ENCODE assay signal across 12 cellular contexts in genomic region chr15:62899090-62899493, GRCh38.
DNase-seq lines count a peak whose midpoint lies in the region; ATAC-seq and TF ChIP-seq lines count a peak whose summit lies in the region.
"Had no signal": no experiment of that assay in that cellular context is flagged by ENCODE, and none has a peak within 500 bp of the region (broad histone marks: within the 10 kb centered on the region; RNA-seq: fewer than 3 reads in every experiment).

No MANE protein-coding gene starts in this region.

- H3K4me2 ChIP-seq in SK-N-SH (no peak overlapping the region), neural progenitor cell (no peak overlapping the region)

- H3K36me3 ChIP-seq in SK-N-SH (replicated peaks in 1 of 2; ENCODE audit: control insufficient read depth in 1 of 2, insufficient read depth in 2 of 2, low read length in 1 of 2) (no peaks in the 10 kb centered on the region), rectal smooth muscle tissue (ENCODE audit: control insufficient read depth, insufficient read depth, low read length) (no peaks in the 10 kb centered on the region), BE2C (no peaks in the 10 kb centered on the region), neural progenitor cell (no peaks in the 10 kb centered on the region)
- H3K36me3 ChIP-seq: spleen had no signal

- intact Hi-C loops in left ventricle myocardium superior (cut with micrococcal nuclease), result no loop called here

- peaks cover 23 to 25% of the 10 kb centered on the region in 2 experiments for H3K4me1 ChIP-seq in SK-N-SH (ENCODE audit: control insufficient read depth in 1 of 2, insufficient read depth in 2 of 2, low read depth in 1 of 2, low read length in 1 of 2)
- H3K4me1 ChIP-seq in rectal smooth muscle tissue (ENCODE audit: control insufficient read depth, insufficient read depth, low read length), result peaks cover 49% of the 10 kb centered on the region
- peaks cover 29% of the 10 kb centered on the region for H3K4me1 ChIP-seq in BE2C
- peaks cover 64% of the 10 kb centered on the region for H3K4me1 ChIP-seq in neural progenitor cell

- H3K9ac ChIP-seq in SK-N-SH (no peak overlapping the region), rectal smooth muscle tissue (ENCODE audit: low read length) (no peak overlapping the region), neural progenitor cell (no peak overlapping the region)

- H3K27ac ChIP-seq in SK-N-SH (ENCODE audit: low read depth in 2 of 2, low read length in 1 of 2) (peak overlapping the region; percentile 55 to 100; a peak in 3 of 4 replicates), rectal smooth muscle tissue (ENCODE audit: low read depth, low read length) (peak overlapping the region; percentile 96), neural progenitor cell (no peak overlapping the region)

- TF ChIP-seq EP300 in SK-N-SH (IDR thresholded peaks at IDR 0.05; ENCODE audit: borderline replicate concordance in 1 of 2, low read depth in 1 of 2, low read length in 1 of 2), result peak; percentile 24 to 83; a peak in 2 of 4 replicates

- H3K27ac Mint-ChIP-seq in neural progenitor cell, result no peak overlapping the region
- H3K27ac Mint-ChIP-seq: activated CD4-positive, alpha-beta T cell treated with anti-CD3 and anti-CD28 coated beads for 36 hours had no signal

- H3F3A ChIP-seq in SK-N-SH (replicated peaks; ENCODE audit: insufficient read depth) (peaks cover 35% of the 10 kb centered on the region), neural progenitor cell (ENCODE audit: low read depth) (no peaks in the 10 kb centered on the region)

- H3K9me2 ChIP-seq in SK-N-SH, result no peaks in the 10 kb centered on the region

- H3K79me2 ChIP-seq in SK-N-SH (ENCODE audit: insufficient read depth) (peaks cover 8% of the 10 kb centered on the region; the same call in 1 of the 2 replicates), neural progenitor cell (ENCODE audit: low read depth) (no peaks in the 10 kb centered on the region)

- H3K4me3 Mint-ChIP-seq in neural progenitor cell, result no peak overlapping the region
- H3K4me3 Mint-ChIP-seq: activated CD4-positive, alpha-beta T cell treated with anti-CD3 and anti-CD28 coated beads for 36 hours; brain had no signal

- no peak overlapping the region for H3K4me3 ChIP-seq in SK-N-SH (ENCODE audit: low read depth in 2 of 2, low read length in 1 of 2)
- H3K4me3 ChIP-seq in rectal smooth muscle tissue (ENCODE audit: low read length), result no peak overlapping the region
- H3K4me3 ChIP-seq in BE2C (ENCODE audit: low read depth, low read length), result no peak overlapping the region
- H3K4me3 ChIP-seq in neural progenitor cell, result no peak overlapping the region
- H3K4me3 ChIP-seq: spleen had no signal

- TF ChIP-seq CTCF in SK-N-SH (IDR thresholded peaks at IDR 0.05) (no peak), BE2C (IDR thresholded peaks at IDR 0.05; ENCODE audit: low read depth, low read length) (no peak), neural progenitor cell (IDR thresholded peaks at IDR 0.05) (no peak)

- POLR2A ChIA-PET in SK-N-SH (lab: Yijun Ruan, JAX), result no interaction called here

- CTCF ChIA-PET in SK-N-SH (lab: Yijun Ruan, JAX), result interaction anchor here (0.9 to 1.4 kb wide), 3 partner anchors 10 to 149 kb away, joined by 3 to 6 read pairs (median 4); no protein-coding TSS in a partner anchor

- H2AFZ ChIP-seq in SK-N-SH (ENCODE audit: low read depth) (no peak overlapping the region), neural progenitor cell (replicated peaks) (no peak overlapping the region)

- H3K27me3 Mint-ChIP-seq in neural progenitor cell (ENCODE audit: insufficient read depth, low read depth), result peaks cover 9% of the 10 kb centered on the region

- no peaks in the 10 kb centered on the region for H3K9me3 ChIP-seq in SK-N-SH
- H3K9me3 ChIP-seq in BE2C, result no peaks in the 10 kb centered on the region
- no peaks in the 10 kb centered on the region for H3K9me3 ChIP-seq in neural progenitor cell (ENCODE audit: low read depth)
- H3K9me3 ChIP-seq: spleen had no signal

- peak; percentile 73 for ATAC-seq in left ventricle myocardium superior
- ATAC-seq in GM19351 (IDR thresholded peaks at IDR 0.05; ENCODE audit: unreplicated experiment), result no peak
- no peak for ATAC-seq in HG03565 (IDR thresholded peaks at IDR 0.05; ENCODE audit: unreplicated experiment)
- ATAC-seq: activated CD4-positive, alpha-beta T cell treated with anti-CD3 and anti-CD28 coated beads for 36 hours had no signal

- 38% methylated on average over 2 of the region's 2 CpGs for WGBS in SK-N-SH (ENCODE audit: low lambda C conversion rate)

- TF ChIP-seq RAD21 in SK-N-SH (IDR thresholded peaks at IDR 0.05; ENCODE audit: low read length), result no peak

- peaks cover 89% of the 10 kb centered on the region for H3K4me1 Mint-ChIP-seq in neural progenitor cell
- H3K4me1 Mint-ChIP-seq: activated CD4-positive, alpha-beta T cell treated with anti-CD3 and anti-CD28 coated beads for 36 hours had no signal

- no peaks in the 10 kb centered on the region for H3K36me3 Mint-ChIP-seq in neural progenitor cell
- H3K36me3 Mint-ChIP-seq: brain had no signal

- no peaks in the 10 kb centered on the region for H3K9me3 Mint-ChIP-seq in neural progenitor cell

- no peaks in the 10 kb centered on the region for H4K20me1 ChIP-seq in SK-N-SH (ENCODE audit: insufficient read depth)
- H4K20me1 ChIP-seq in neural progenitor cell (ENCODE audit: low read depth), result no peaks in the 10 kb centered on the region

- DNase-seq in EH (ENCODE audit: low read depth), result peak; percentile 18
- no peak for DNase-seq in SK-N-SH
- peak; percentile 72 for DNase-seq in left ventricle myocardium superior
- DNase-seq in BE2C, result no peak
- no peak for DNase-seq in neural progenitor cell (ENCODE audit: low spot score)
- DNase-seq: activated CD4-positive, alpha-beta T cell treated with anti-CD3 and anti-CD28 coated beads for 36 hours; NCI-H524 treated with DMSO at 0.1 percent for 48 hours; spleen had no signal

- no peaks in the 10 kb centered on the region for H3K27me3 ChIP-seq in SK-N-SH (ENCODE audit: insufficient read depth)
- H3K27me3 ChIP-seq in rectal smooth muscle tissue (ENCODE audit: control insufficient read depth, insufficient read depth, low read length), result no peaks in the 10 kb centered on the region
- H3K27me3 ChIP-seq in BE2C, result no peaks in the 10 kb centered on the region
- no peaks in the 10 kb centered on the region for H3K27me3 ChIP-seq in neural progenitor cell

TF ChIP-seq in SK-N-SH, 30 proteins besides CTCF, POLR2A, EP300 and RAD21 (continues in another document):
- TF ChIP-seq, protein P1, sequence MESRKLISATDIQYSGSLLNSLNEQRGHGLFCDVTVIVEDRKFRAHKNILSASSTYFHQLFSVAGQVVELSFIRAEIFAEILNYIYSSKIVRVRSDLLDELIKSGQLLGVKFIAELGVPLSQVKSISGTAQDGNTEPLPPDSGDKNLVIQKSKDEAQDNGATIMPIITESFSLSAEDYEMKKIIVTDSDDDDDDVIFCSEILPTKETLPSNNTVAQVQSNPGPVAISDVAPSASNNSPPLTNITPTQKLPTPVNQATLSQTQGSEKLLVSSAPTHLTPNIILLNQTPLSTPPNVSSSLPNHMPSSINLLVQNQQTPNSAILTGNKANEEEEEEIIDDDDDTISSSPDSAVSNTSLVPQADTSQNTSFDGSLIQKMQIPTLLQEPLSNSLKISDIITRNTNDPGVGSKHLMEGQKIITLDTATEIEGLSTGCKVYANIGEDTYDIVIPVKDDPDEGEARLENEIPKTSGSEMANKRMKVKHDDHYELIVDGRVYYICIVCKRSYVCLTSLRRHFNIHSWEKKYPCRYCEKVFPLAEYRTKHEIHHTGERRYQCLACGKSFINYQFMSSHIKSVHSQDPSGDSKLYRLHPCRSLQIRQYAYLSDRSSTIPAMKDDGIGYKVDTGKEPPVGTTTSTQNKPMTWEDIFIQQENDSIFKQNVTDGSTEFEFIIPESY (IDR thresholded peaks at IDR 0.05; ENCODE audit: borderline replicate concordance, low read depth), result no peak
- TF ChIP-seq FOSL2 (IDR thresholded peaks at IDR 0.05; ENCODE audit: borderline replicate concordance, low read depth) (no peak), MAX (IDR thresholded peaks at IDR 0.05; ENCODE audit: low read depth) (no peak), JUND (IDR thresholded peaks at IDR 0.05) (peak; percentile 34), PBX3 (IDR thresholded peaks at IDR 0.05) (peak; percentile 86), IRF3 (IDR thresholded peaks at IDR 0.05; ENCODE audit: low read depth, low read length) (no peak), MXI1 (IDR thresholded peaks at IDR 0.05; ENCODE audit: low read depth, low read length) (no peak), NFIC (IDR thresholded peaks at IDR 0.05; ENCODE audit: borderline replicate concordance) (peak; percentile 79; the same call in 1 of the 2 replicates)

Comparison
In these comparisons a context has a peak if more than half of its experiments do, and no peak if none do; other contexts are left out.
1. DNase-seq: peak in EH (single experiment) and left ventricle myocardium superior (single experiment); none in SK-N-SH (single experiment), BE2C (single experiment) and neural progenitor cell (single experiment).